Comparison of ENCODE assay signal across 2 cellular contexts in the genomic region with DNA sequence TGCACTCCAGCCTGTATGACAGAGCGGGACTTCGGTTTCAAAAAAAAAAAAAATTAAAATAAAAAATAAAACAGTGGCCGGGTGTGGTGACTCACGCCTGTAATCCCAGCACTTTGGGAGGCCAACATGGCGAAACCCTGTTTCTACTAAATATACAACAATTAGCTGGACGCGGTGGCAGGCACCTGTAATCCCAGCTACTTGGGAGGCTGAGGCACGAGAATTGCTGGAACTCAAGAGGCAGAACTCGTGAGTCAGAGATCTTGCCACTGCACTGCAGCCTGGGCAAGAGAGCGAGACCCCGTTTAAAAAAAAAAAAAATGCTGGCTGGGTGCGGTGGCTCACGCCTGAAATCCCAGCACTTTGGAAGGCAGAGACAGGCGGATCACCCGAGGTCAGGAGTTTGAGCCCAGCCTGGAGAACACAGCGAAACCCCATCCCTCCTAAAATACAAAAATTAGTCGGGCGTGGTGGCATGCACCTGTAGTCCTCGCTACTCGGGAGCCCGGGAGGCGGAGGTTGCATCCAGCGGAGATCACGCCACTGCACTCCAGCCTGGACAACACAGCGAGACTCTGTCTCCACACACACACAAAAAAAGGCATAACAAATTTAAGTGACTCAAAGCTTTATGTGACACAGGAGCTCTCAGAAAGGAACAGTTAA.
TF ChIP-seq lines count a peak whose summit lies in the region.

No MANE protein-coding gene starts in this region.

TF ChIP-seq in IMR-90, 13 proteins besides CTCF, POLR2A, EP300 and RAD21:
- TF ChIP-seq MAFK (IDR thresholded peaks at IDR 0.05; ENCODE audit: low read depth, low read length) (no peak), CHD1 (IDR thresholded peaks at IDR 0.05; ENCODE audit: low read depth, low read length) (no peak), MAZ (IDR thresholded peaks at IDR 0.05; ENCODE audit: borderline replicate concordance, low read depth, low read length) (no peak)

TF ChIP-seq in K562, 482 proteins besides CTCF, POLR2A, EP300 and RAD21:
- TF ChIP-seq XRCC4 (IDR thresholded peaks at IDR 0.05; ENCODE audit: extremely low read depth, insufficient read depth, insufficient read length): no peak
- TF ChIP-seq, protein P1, sequence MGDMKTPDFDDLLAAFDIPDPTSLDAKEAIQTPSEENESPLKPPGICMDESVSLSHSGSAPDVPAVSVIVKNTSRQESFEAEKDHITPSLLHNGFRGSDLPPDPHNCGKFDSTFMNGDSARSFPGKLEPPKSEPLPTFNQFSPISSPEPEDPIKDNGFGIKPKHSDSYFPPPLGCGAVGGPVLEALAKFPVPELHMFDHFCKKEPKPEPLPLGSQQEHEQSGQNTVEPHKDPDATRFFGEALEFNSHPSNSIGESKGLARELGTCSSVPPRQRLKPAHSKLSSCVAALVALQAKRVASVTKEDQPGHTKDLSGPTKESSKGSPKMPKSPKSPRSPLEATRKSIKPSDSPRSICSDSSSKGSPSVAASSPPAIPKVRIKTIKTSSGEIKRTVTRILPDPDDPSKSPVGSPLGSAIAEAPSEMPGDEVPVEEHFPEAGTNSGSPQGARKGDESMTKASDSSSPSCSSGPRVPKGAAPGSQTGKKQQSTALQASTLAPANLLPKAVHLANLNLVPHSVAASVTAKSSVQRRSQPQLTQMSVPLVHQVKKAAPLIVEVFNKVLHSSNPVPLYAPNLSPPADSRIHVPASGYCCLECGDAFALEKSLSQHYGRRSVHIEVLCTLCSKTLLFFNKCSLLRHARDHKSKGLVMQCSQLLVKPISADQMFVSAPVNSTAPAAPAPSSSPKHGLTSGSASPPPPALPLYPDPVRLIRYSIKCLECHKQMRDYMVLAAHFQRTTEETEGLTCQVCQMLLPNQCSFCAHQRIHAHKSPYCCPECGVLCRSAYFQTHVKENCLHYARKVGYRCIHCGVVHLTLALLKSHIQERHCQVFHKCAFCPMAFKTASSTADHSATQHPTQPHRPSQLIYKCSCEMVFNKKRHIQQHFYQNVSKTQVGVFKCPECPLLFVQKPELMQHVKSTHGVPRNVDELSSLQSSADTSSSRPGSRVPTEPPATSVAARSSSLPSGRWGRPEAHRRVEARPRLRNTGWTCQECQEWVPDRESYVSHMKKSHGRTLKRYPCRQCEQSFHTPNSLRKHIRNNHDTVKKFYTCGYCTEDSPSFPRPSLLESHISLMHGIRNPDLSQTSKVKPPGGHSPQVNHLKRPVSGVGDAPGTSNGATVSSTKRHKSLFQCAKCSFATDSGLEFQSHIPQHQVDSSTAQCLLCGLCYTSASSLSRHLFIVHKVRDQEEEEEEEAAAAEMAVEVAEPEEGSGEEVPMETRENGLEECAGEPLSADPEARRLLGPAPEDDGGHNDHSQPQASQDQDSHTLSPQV (IDR thresholded peaks at IDR 0.05): no peak
- TF ChIP-seq ZFP30 (CRISPR knock-in tag; IDR thresholded peaks at IDR 0.05; ENCODE audit: borderline replicate concordance): no peak
- no peak for TF ChIP-seq TARDBP (IDR thresholded peaks at IDR 0.05)
- TF ChIP-seq ZBTB5 (IDR thresholded peaks at IDR 0.05): no peak
- no peak for TF ChIP-seq POLR2H (tag; IDR thresholded peaks at IDR 0.05; ENCODE audit: low read depth)
- TF ChIP-seq PCBP1 (IDR thresholded peaks at IDR 0.05; ENCODE audit: low read depth, low read length, poor library complexity, severe bottlenecking): no peak
- TF ChIP-seq CBX2 (IDR thresholded peaks at IDR 0.05; ENCODE audit: insufficient read depth, low read length, poor library complexity, severe bottlenecking): no peak
- TF ChIP-seq OTX1 (CRISPR knock-in tag; IDR thresholded peaks at IDR 0.05): no peak
- TF ChIP-seq ZBTB33 (CRISPR knock-in tag; IDR thresholded peaks at IDR 0.05): peak; percentile 33; the same call in 1 of the 2 replicates
- TF ChIP-seq PRPF4 (IDR thresholded peaks at IDR 0.05; ENCODE audit: insufficient read depth, low read depth, low read length, poor library complexity, severe bottlenecking): no peak
- TF ChIP-seq, protein P2, sequence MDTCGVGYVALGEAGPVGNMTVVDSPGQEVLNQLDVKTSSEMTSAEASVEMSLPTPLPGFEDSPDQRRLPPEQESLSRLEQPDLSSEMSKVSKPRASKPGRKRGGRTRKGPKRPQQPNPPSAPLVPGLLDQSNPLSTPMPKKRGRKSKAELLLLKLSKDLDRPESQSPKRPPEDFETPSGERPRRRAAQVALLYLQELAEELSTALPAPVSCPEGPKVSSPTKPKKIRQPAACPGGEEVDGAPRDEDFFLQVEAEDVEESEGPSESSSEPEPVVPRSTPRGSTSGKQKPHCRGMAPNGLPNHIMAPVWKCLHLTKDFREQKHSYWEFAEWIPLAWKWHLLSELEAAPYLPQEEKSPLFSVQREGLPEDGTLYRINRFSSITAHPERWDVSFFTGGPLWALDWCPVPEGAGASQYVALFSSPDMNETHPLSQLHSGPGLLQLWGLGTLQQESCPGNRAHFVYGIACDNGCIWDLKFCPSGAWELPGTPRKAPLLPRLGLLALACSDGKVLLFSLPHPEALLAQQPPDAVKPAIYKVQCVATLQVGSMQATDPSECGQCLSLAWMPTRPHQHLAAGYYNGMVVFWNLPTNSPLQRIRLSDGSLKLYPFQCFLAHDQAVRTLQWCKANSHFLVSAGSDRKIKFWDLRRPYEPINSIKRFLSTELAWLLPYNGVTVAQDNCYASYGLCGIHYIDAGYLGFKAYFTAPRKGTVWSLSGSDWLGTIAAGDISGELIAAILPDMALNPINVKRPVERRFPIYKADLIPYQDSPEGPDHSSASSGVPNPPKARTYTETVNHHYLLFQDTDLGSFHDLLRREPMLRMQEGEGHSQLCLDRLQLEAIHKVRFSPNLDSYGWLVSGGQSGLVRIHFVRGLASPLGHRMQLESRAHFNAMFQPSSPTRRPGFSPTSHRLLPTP (IDR thresholded peaks at IDR 0.05; ENCODE audit: borderline replicate concordance, extremely low read depth, insufficient read length): no peak
- no peak for TF ChIP-seq KLF1 (tag; IDR thresholded peaks at IDR 0.05)
- peak; percentile 71 for TF ChIP-seq ZNF121 (CRISPR knock-in tag; conservative IDR thresholded peaks at IDR 0.05)
- TF ChIP-seq ZFP1 (CRISPR knock-in tag; IDR thresholded peaks at IDR 0.05): no peak
